In genomic region chr12:63715107-63715625, GRCh38 we compare ENCODE assay signal across 7 cellular contexts. TPM values are rescaled to one million over a fixed set of nuclear protein-coding genes. Genes with fewer than 3 reads are reported as not detected.
DNase-seq lines count a peak whose midpoint lies in the region; ATAC-seq and TF ChIP-seq lines count a peak whose summit lies in the region.
"Not testable (repeated sequence)": the region's sequence is repeated elsewhere in the genome, so short reads cannot be mapped to it uniquely, and the experiment has no call there.
"Had no signal": no experiment of that assay in that cellular context is flagged by ENCODE, and none has a peak within 500 bp of the region (broad histone marks: within the 10 kb centered on the region; RNA-seq: fewer than 3 reads in every experiment).

No MANE protein-coding gene starts in this region.

- H3K9me3 Mint-ChIP-seq in activated naive CD8-positive, alpha-beta T cell treated with anti-CD3 and anti-CD28 coated beads for 36 hours, result not testable (repeated sequence)

- peaks cover 27% of the 10 kb centered on the region for H3K4me1 Mint-ChIP-seq in activated naive CD8-positive, alpha-beta T cell treated with anti-CD3 and anti-CD28 coated beads for 36 hours

- not testable (repeated sequence) for H3K79me2 ChIP-seq in parathyroid adenoma

- not testable (repeated sequence) for H3K4me1 ChIP-seq in parathyroid adenoma

- not testable (repeated sequence) for H3K27me3 ChIP-seq in parathyroid adenoma (ENCODE audit: control insufficient read depth, insufficient read depth, low read length)

- not testable (repeated sequence) for H3K36me3 ChIP-seq in parathyroid adenoma (ENCODE audit: control insufficient read depth, insufficient read depth, low read length)

- not testable (repeated sequence) for DNase-seq in activated naive CD8-positive, alpha-beta T cell treated with anti-CD3 and anti-CD28 coated beads for 36 hours; left ventricle myocardium superior
- peak; percentile 1 for DNase-seq in fibroblast of villous mesenchyme (ENCODE audit: low read depth)

- peak overlapping the region; percentile 51 for H3K27ac Mint-ChIP-seq in activated naive CD8-positive, alpha-beta T cell treated with anti-CD3 and anti-CD28 coated beads for 36 hours

- intact Hi-C loops in left ventricle myocardium superior (cut with micrococcal nuclease), result not testable (repeated sequence)

- peak overlapping the region; percentile 44 for H3K4me2 ChIP-seq in parathyroid adenoma (ENCODE audit: low read length)

- H3K4me3 ChIP-seq in fibroblast of villous mesenchyme (ENCODE audit: low read depth, low read length), result not testable (repeated sequence)
- H3K4me3 ChIP-seq in parathyroid adenoma (ENCODE audit: low read depth, low read length), result peak overlapping the region; percentile 27

- not testable (repeated sequence) for H3K4me3 Mint-ChIP-seq in activated naive CD8-positive, alpha-beta T cell treated with anti-CD3 and anti-CD28 coated beads for 36 hours

- not testable (repeated sequence) for H3K36me3 Mint-ChIP-seq in activated naive CD8-positive, alpha-beta T cell treated with anti-CD3 and anti-CD28 coated beads for 36 hours

- H3K27me3 Mint-ChIP-seq in activated naive CD8-positive, alpha-beta T cell treated with anti-CD3 and anti-CD28 coated beads for 36 hours, result not testable (repeated sequence)

- peak; percentile 52 for ATAC-seq in left ventricle myocardium superior

- not testable (repeated sequence) for TF ChIP-seq CTCF in 22Rv1 (IDR thresholded peaks at IDR 0.05); VCaP (conservative IDR thresholded peaks at IDR 0.05); fibroblast of villous mesenchyme (IDR thresholded peaks at IDR 0.05; ENCODE audit: insufficient read depth, low read depth, low read length); parathyroid adenoma (IDR thresholded peaks at IDR 0.05)

- peak overlapping the region; percentile 56 for H2AFZ ChIP-seq in parathyroid adenoma

- peak overlapping the region; percentile 20; the same call in 1 of the 2 replicates for H3K27ac ChIP-seq in 22Rv1
- H3K27ac ChIP-seq in VCaP, result peak overlapping the region; percentile 39
- H3K27ac ChIP-seq in parathyroid adenoma, result peak overlapping the region; percentile 61

- not testable (repeated sequence) for H3K9me3 ChIP-seq in parathyroid adenoma (ENCODE audit: control insufficient read depth, low read length)

- H3K9ac ChIP-seq in parathyroid adenoma, result not testable (repeated sequence)

RNA-seq across cellular contexts. Expression of gene DPY19L2, which starts 46.9 kb away (rescaled TPM):
- total RNA-seq in activated naive CD8-positive, alpha-beta T cell treated with anti-CD3 and anti-CD28 coated beads for 36 hours, result 1 to 10 TPM; 4.6 to 6.2 TPM
- total RNA-seq in fibroblast of villous mesenchyme (9.0 and 11.2 TPM in 2 replicates), left ventricle myocardium superior (51.0 TPM)
- total RNA-seq: CD4-positive, alpha-beta T cell had no signal
